ENCODE assay signal across 9 cellular contexts in the genomic region with DNA sequence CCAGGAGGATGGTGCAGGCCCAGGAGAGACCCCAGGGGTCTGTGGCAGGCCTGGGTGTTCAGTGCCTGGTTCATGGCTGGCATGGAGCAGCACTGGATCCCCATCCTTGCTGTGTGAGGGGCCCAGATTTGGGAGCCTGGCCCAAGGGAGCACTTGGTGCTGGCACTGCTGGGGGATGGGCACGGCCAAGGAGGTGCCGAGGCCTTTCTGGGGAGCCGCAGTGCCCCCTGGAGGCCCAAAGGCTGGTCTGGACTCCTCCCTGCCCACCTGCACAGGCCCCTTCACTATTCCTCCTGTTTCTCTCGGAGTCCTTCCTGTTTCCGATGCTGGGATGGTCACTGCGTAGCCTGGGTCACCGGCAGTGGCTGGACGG. TPM values are rescaled to one million over a fixed set of nuclear protein-coding genes. Genes with fewer than 3 reads are reported as not detected.
DNase-seq lines count a peak whose midpoint lies in the region; TF ChIP-seq lines count a peak whose summit lies in the region.
"Had no signal": no experiment of that assay in that cellular context is flagged by ENCODE, and none has a peak within 500 bp of the region (broad histone marks: within the 10 kb centered on the region; RNA-seq: fewer than 3 reads in every experiment).

No MANE protein-coding gene starts in this region.

- H3K27me3 ChIP-seq in spleen (replicated peaks in 1 of 7): peaks cover 0 to 31% (median 2%) of the 10 kb centered on the region in 7 donors
- H3K27me3 ChIP-seq: adrenal gland had no signal

- TF ChIP-seq CTCF in spleen (IDR thresholded peaks at IDR 0.05 in 8 of 11, conservative IDR thresholded peaks at IDR 0.05 in 3 of 11): peak in 1 of 11 experiments; percentile 19

- H3K4me3 ChIP-seq in spleen: no peak overlapping the region
- H3K4me3 ChIP-seq: adrenal gland had no signal

- peaks cover 22 to 54% (median 40%) of the 10 kb centered on the region in 6 donors for H3K4me1 ChIP-seq in spleen

- WGBS in spleen, 5 donors: 45 to 92% (median 64%) methylated on average over 5 to 8 of the region's 8 CpGs

- no peaks in the 10 kb centered on the region for H3K9me3 ChIP-seq in spleen
- H3K9me3 ChIP-seq: adrenal gland had no signal

- peak; percentile 8 for DNase-seq in activated naive CD4-positive, alpha-beta T cell treated with Interleukin-2 at 50 U/mL for 16 hours
- no peak for DNase-seq in activated naive CD4-positive, alpha-beta T cell (lab: John Stamatoyannopoulos, UW)
- DNase-seq in NCI-H1105 (lab: John Stamatoyannopoulos, UW) (peak; percentile 18), ecto neural progenitor cell (ENCODE audit: low spot score) (peak; percentile 78), spleen (no peak), dedifferentiated amniotic fluid mesenchymal stem cell (ENCODE audit: extremely low spot score) (no peak), Ammon's horn (ENCODE audit: low spot score) (no peak)
- peak; percentile 28 for DNase-seq in stimulated activated CD4-positive, alpha-beta T cell treated with anti-CD3 and anti-CD28 coated beads, Interleukin-4, amount 100 ng/mL, for 1 hour

- no peak overlapping the region for H3K27ac ChIP-seq in spleen
- H3K27ac ChIP-seq: adrenal gland had no signal

- no peak for TF ChIP-seq POLR2A in spleen (IDR thresholded peaks at IDR 0.05)

- intact Hi-C loops in spleen (cut with DNase I; ENCODE audit: low total_unique reads): no loop called here

- peaks cover 0 to 26% (median 0%) of the 10 kb centered on the region in 6 donors for H3K36me3 ChIP-seq in spleen
- H3K36me3 ChIP-seq: adrenal gland had no signal

RNA-seq across cellular contexts. Expression of a gene that starts 48.6 kb away (rescaled TPM):
- 1 to 10 TPM in 1 of 7 donors, under 1 TPM in 4, not detected in 2; 0.54 to 4.1 (median 0.83) TPM for total RNA-seq in spleen
- 1 to 10 TPM; 2.0 to 4.0 (median 3.8) TPM for polyA plus RNA-seq in spleen

RNA-seq across cellular contexts. Expression of a gene that starts 56.8 kb away (rescaled TPM):
- 1 to 10 TPM in 5 of 7 donors, under 1 TPM in 2; 0.77 to 3.0 (median 1.7) TPM for total RNA-seq in spleen
- polyA plus RNA-seq in spleen: 1 to 10 TPM; 2.8 to 4.5 (median 2.9) TPM

Comparison
In these comparisons a context has a peak if more than half of its experiments do, and no peak if none do; other contexts are left out.
1. DNase-seq: peak in activated naive CD4-positive, alpha-beta T cell treated with Interleukin-2 at 50 U/mL for 16 hours (single experiment), NCI-H1105 (single experiment), ecto neural progenitor cell (single experiment) and stimulated activated CD4-positive, alpha-beta T cell treated with anti-CD3 and anti-CD28 coated beads, Interleukin-4, amount 100 ng/mL, for 1 hour (single experiment); none in activated naive CD4-positive, alpha-beta T cell (0 of 4), spleen (single experiment), dedifferentiated amniotic fluid mesenchymal stem cell (single experiment) and Ammon's horn (single experiment).